Comparison of ENCODE assay signal across 31 cellular contexts in the genomic region with DNA sequence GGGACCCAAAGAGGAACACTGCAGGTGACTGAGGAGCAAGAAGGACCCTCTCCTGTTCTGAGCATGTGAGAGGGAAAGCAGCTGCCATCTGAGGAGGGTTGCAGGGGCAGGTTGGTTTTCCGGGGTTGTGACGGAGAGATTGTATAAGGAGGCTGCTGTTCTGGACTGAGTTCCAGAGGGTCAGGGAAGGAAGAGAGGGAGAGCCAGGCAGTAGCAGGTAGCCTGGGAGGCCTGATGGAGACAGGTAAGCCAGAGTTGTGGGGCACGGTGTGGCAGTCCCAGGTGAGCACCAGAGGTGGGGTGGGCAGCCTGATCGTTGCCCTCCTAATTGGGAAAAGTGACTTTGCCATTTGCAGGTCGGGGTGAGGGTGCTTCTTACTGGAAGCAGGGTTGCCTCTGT. TPM values are rescaled to one million over a fixed set of nuclear protein-coding genes. Genes with fewer than 3 reads are reported as not detected.
DNase-seq lines count a peak whose midpoint lies in the region; ATAC-seq and TF ChIP-seq lines count a peak whose summit lies in the region.
"Had no signal": no experiment of that assay in that cellular context is flagged by ENCODE, and none has a peak within 500 bp of the region (broad histone marks: within the 10 kb centered on the region; RNA-seq: fewer than 3 reads in every experiment).

No MANE protein-coding gene starts in this region.

- H3K27me3 ChIP-seq in Caco-2 (replicated peaks; ENCODE audit: control insufficient read depth, insufficient read depth, low read length) (no peaks in the 10 kb centered on the region), esophagus squamous epithelium (no peaks in the 10 kb centered on the region)
- H3K27me3 ChIP-seq: brain microvascular endothelial cell, gastroesophageal sphincter, pancreas, tibial artery had no signal

- H3K4me1 Mint-ChIP-seq in activated CD4-positive, alpha-beta memory T cell treated with anti-CD3 and anti-CD28 coated beads for 36 hours (ENCODE audit: low read depth) = peaks cover 30% of the 10 kb centered on the region
- peaks cover 32% of the 10 kb centered on the region for H3K4me1 Mint-ChIP-seq in activated CD4-positive, alpha-beta memory T cell treated with anti-CD3 and anti-CD28 coated beads, Interleukin-2, amount 10 ng/mL, durations not matched to agents 7 days and 5 days
- H3K4me1 Mint-ChIP-seq in Caco-2 (ENCODE audit: low read depth, unreplicated experiment) (peaks cover 32% of the 10 kb centered on the region), nephron progenitor cell (no peaks in the 10 kb centered on the region)
- H3K4me1 Mint-ChIP-seq in activated naive CD8-positive, alpha-beta T cell (ENCODE audit: low read depth) = peaks cover 20% of the 10 kb centered on the region

- TF ChIP-seq CTCF in Caco-2 (IDR thresholded peaks at IDR 0.05; ENCODE audit: insufficient read depth in 1 of 2, low read depth in 1 of 2, low read length in 1 of 2, severe bottlenecking in 1 of 2, unreplicated experiment in 1 of 2) = no peak
- TF ChIP-seq CTCF in nephron progenitor cell (IDR thresholded peaks at IDR 0.05) = no peak
- no peak for TF ChIP-seq CTCF in GM10266 (IDR thresholded peaks at IDR 0.05; ENCODE audit: control insufficient read depth, insufficient read depth, low read depth, missing control alignments)
- no peak for TF ChIP-seq CTCF in esophagus squamous epithelium (IDR thresholded peaks at IDR 0.05)

- no peak overlapping the region for H3K4me3 Mint-ChIP-seq in activated CD4-positive, alpha-beta memory T cell treated with anti-CD3 and anti-CD28 coated beads for 36 hours
- H3K4me3 Mint-ChIP-seq in activated CD4-positive, alpha-beta memory T cell treated with anti-CD3 and anti-CD28 coated beads, Interleukin-2, amount 10 ng/mL, durations not matched to agents 7 days and 5 days = no peak overlapping the region
- H3K4me3 Mint-ChIP-seq in Caco-2 (ENCODE audit: unreplicated experiment) = no peak overlapping the region
- no peak overlapping the region for H3K4me3 Mint-ChIP-seq in activated naive CD8-positive, alpha-beta T cell
- no peak overlapping the region for H3K4me3 Mint-ChIP-seq in nephron progenitor cell
- H3K4me3 Mint-ChIP-seq: activated CD8-positive, alpha-beta memory T cell treated with anti-CD3 and anti-CD28 coated beads, Interleukin-2, amount 10 ng/mL, durations not matched to agents 7 days and 5 days; CD8-positive, alpha-beta T cell; endodermal cell; naive B cell had no signal

- H3K9me3 Mint-ChIP-seq in activated CD4-positive, alpha-beta memory T cell treated with anti-CD3 and anti-CD28 coated beads for 36 hours = no peaks in the 10 kb centered on the region
- no peaks in the 10 kb centered on the region for H3K9me3 Mint-ChIP-seq in activated CD4-positive, alpha-beta memory T cell treated with anti-CD3 and anti-CD28 coated beads, Interleukin-2, amount 10 ng/mL, durations not matched to agents 7 days and 5 days
- H3K9me3 Mint-ChIP-seq in Caco-2 (ENCODE audit: unreplicated experiment) (no peaks in the 10 kb centered on the region), nephron progenitor cell (no peaks in the 10 kb centered on the region)
- H3K9me3 Mint-ChIP-seq in activated naive CD8-positive, alpha-beta T cell (ENCODE audit: low read depth) = no peaks in the 10 kb centered on the region
- H3K9me3 Mint-ChIP-seq: CD8-positive, alpha-beta T cell; endodermal cell; naive B cell had no signal

- no peak for DNase-seq in activated CD4-positive, alpha-beta memory T cell treated with anti-CD3 and anti-CD28 coated beads for 36 hours
- DNase-seq in activated CD4-positive, alpha-beta memory T cell treated with anti-CD3 and anti-CD28 coated beads, Interleukin-2, amount 10 ng/mL, durations not matched to agents 7 days and 5 days = no peak
- DNase-seq in Caco-2 = no peak
- no peak for DNase-seq in nephron progenitor cell
- no peak for DNase-seq in GM10266 (ENCODE audit: extremely low spot score)
- no peak for DNase-seq in esophagus squamous epithelium (lab: John Stamatoyannopoulos, UW)
- DNase-seq: 8988T; activated CD4-positive, alpha-beta T cell treated with anti-CD3 and anti-CD28 coated beads for 1 hour; activated CD8-positive, alpha-beta memory T cell treated with anti-CD3 and anti-CD28 coated beads, Interleukin-2, amount 10 ng/mL, durations not matched to agents 7 days and 5 days; activated effector memory CD4-positive, alpha-beta T cell treated with Interleukin-2 at 50 U/mL for 16 hours; brain microvascular endothelial cell; CD8-positive, alpha-beta T cell; DMS153; endodermal cell; Karpas-422; left ventricle myocardium inferior; MV-4-11; naive B cell; NCI-H1694 treated with DMSO at 0.1 percent for 48 hours; NCI-H2171 treated with DMSO at 0.1 percent for 48 hours; NCI-H524 treated with DMSO at 0.1 percent for 48 hours; pancreas; right cardiac atrium; stimulated activated CD4-positive, alpha-beta T cell treated with anti-CD3 and anti-CD28 coated beads, Interleukin-4, amount 100 ng/mL, for 1 hour; stimulated activated naive CD4-positive, alpha-beta T cell treated with Interleukin-2 at 50 U/mL for 16 hours; tibial artery had no signal

- no TSS peak for BruUV-seq in Caco-2 (replicated peaks; lab: Mats Ljungman, UMichigan)

- H3K4me1 ChIP-seq in Caco-2 (peaks cover 24% of the 10 kb centered on the region), esophagus squamous epithelium (no peaks in the 10 kb centered on the region)
- H3K4me1 ChIP-seq: gastroesophageal sphincter, left ventricle myocardium inferior, pancreas, tibial artery had no signal

- no peaks in the 10 kb centered on the region for H3K9me3 ChIP-seq in Caco-2
- H3K9me3 ChIP-seq in esophagus squamous epithelium = no peaks in the 10 kb centered on the region
- H3K9me3 ChIP-seq: gastroesophageal sphincter, left ventricle myocardium inferior, pancreas, tibial artery had no signal

- H3K27ac Mint-ChIP-seq in activated CD4-positive, alpha-beta memory T cell treated with anti-CD3 and anti-CD28 coated beads for 36 hours = peak overlapping the region; percentile 40
- H3K27ac Mint-ChIP-seq in activated CD4-positive, alpha-beta memory T cell treated with anti-CD3 and anti-CD28 coated beads, Interleukin-2, amount 10 ng/mL, durations not matched to agents 7 days and 5 days = no peak overlapping the region
- H3K27ac Mint-ChIP-seq in Caco-2 (ENCODE audit: unreplicated experiment) (peak overlapping the region; percentile 55), nephron progenitor cell (peak overlapping the region; percentile 7)
- peak overlapping the region; percentile 50 for H3K27ac Mint-ChIP-seq in activated naive CD8-positive, alpha-beta T cell
- H3K27ac Mint-ChIP-seq: CD8-positive, alpha-beta T cell had no signal

- no peaks in the 10 kb centered on the region for H3K27me3 Mint-ChIP-seq in activated CD4-positive, alpha-beta memory T cell treated with anti-CD3 and anti-CD28 coated beads for 36 hours
- no peaks in the 10 kb centered on the region for H3K27me3 Mint-ChIP-seq in activated CD4-positive, alpha-beta memory T cell treated with anti-CD3 and anti-CD28 coated beads, Interleukin-2, amount 10 ng/mL, durations not matched to agents 7 days and 5 days
- H3K27me3 Mint-ChIP-seq in Caco-2 (ENCODE audit: insufficient read depth, unreplicated experiment) (no peaks in the 10 kb centered on the region), nephron progenitor cell (ENCODE audit: low read depth, poor library complexity) (no peaks in the 10 kb centered on the region)
- H3K27me3 Mint-ChIP-seq in activated naive CD8-positive, alpha-beta T cell = no peaks in the 10 kb centered on the region
- H3K27me3 Mint-ChIP-seq: activated CD8-positive, alpha-beta memory T cell treated with anti-CD3 and anti-CD28 coated beads, Interleukin-2, amount 10 ng/mL, durations not matched to agents 7 days and 5 days; naive B cell had no signal

- no peak for TF ChIP-seq POLR2A in esophagus squamous epithelium (IDR thresholded peaks at IDR 0.05)

- POLR2A ChIA-PET in activated CD4-positive, alpha-beta memory T cell treated with anti-CD3 and anti-CD28 coated beads for 36 hours (lab: Charles Lee) = interaction anchor here (0.9 kb wide), 1 partner anchor 9 kb away, joined by 3 read pairs; no protein-coding TSS in a partner anchor
- POLR2A ChIA-PET in activated CD4-positive, alpha-beta memory T cell treated with anti-CD3 and anti-CD28 coated beads, Interleukin-2, amount 10 ng/mL, durations not matched to agents 7 days and 5 days (lab: Charles Lee) = interaction anchor here (0.9 to 1.3 kb wide), 2 partner anchors 10 to 24 kb away, joined by 3 read pairs; partner anchors contain the start of genes ATPSCKMT and CCT5
- POLR2A ChIA-PET in Caco-2 (lab: Charles Lee) = no interaction called here

- H3K4me3 ChIP-seq in Caco-2 (ENCODE audit: low read depth, low read length) (no peak overlapping the region), esophagus squamous epithelium (no peak overlapping the region)
- H3K4me3 ChIP-seq: coronary artery, gastroesophageal sphincter, left ventricle myocardium inferior, pancreas, tibial artery had no signal

- intact Hi-C loops in activated CD4-positive, alpha-beta memory T cell treated with anti-CD3 and anti-CD28 coated beads for 36 hours (cut with micrococcal nuclease) = loop anchor here (2.0 to 10.0 kb wide), 3 partner anchors 95 to 335 kb away; no protein-coding TSS in a partner anchor
- intact Hi-C loops in Caco-2 (cut with micrococcal nuclease; ENCODE audit: unreplicated experiment) (no loop called here), esophagus squamous epithelium (cut with DNase I) (no loop called here)

- no peak overlapping the region for H3K27ac ChIP-seq in esophagus squamous epithelium
- H3K27ac ChIP-seq: brain microvascular endothelial cell, coronary artery, gastroesophageal sphincter, left ventricle myocardium inferior, pancreas, tibial artery had no signal

- ATAC-seq in HG02852 (IDR thresholded peaks at IDR 0.05; ENCODE audit: unreplicated experiment) = no peak
- ATAC-seq: activated CD8-positive, alpha-beta memory T cell treated with anti-CD3 and anti-CD28 coated beads, Interleukin-2, amount 10 ng/mL, durations not matched to agents 7 days and 5 days; CD8-positive, alpha-beta T cell; gastroesophageal sphincter; pancreas had no signal

- 86 to 92% methylated on average over 5 of the region's 5 CpGs for WGBS in esophagus squamous epithelium, 2 donors

- H3K36me3 ChIP-seq in Caco-2 (ENCODE audit: control insufficient read depth, insufficient read depth, low read length) (peaks cover 12% of the 10 kb centered on the region), esophagus squamous epithelium (peaks cover 43 to 100% (median 81%) of the 10 kb centered on the region in 3 donors)

- CTCF ChIA-PET in activated CD4-positive, alpha-beta memory T cell treated with anti-CD3 and anti-CD28 coated beads for 36 hours (lab: Charles Lee) = interaction anchor here (0.6 kb wide), 1 partner anchor 159 kb away, joined by 3 read pairs; no protein-coding TSS in a partner anchor
- CTCF ChIA-PET in activated CD4-positive, alpha-beta memory T cell treated with anti-CD3 and anti-CD28 coated beads, Interleukin-2, amount 10 ng/mL, durations not matched to agents 7 days and 5 days (lab: Charles Lee) = no interaction called here
- CTCF ChIA-PET in Caco-2 (lab: Charles Lee) = no interaction called here

- peaks cover 79% of the 10 kb centered on the region for H3K36me3 Mint-ChIP-seq in activated CD4-positive, alpha-beta memory T cell treated with anti-CD3 and anti-CD28 coated beads for 36 hours
- peaks cover 89% of the 10 kb centered on the region for H3K36me3 Mint-ChIP-seq in activated CD4-positive, alpha-beta memory T cell treated with anti-CD3 and anti-CD28 coated beads, Interleukin-2, amount 10 ng/mL, durations not matched to agents 7 days and 5 days (ENCODE audit: low read depth)
- H3K36me3 Mint-ChIP-seq in Caco-2 (ENCODE audit: insufficient read depth, unreplicated experiment) (peaks cover 100% of the 10 kb centered on the region), nephron progenitor cell (ENCODE audit: low read depth) (peaks cover 79% of the 10 kb centered on the region)
- peaks cover 6% of the 10 kb centered on the region for H3K36me3 Mint-ChIP-seq in activated naive CD8-positive, alpha-beta T cell

RNA-seq across cellular contexts. Expression of gene CCT5, which starts 9.8 kb away (rescaled TPM):
- total RNA-seq in activated CD4-positive, alpha-beta memory T cell treated with anti-CD3 and anti-CD28 coated beads for 36 hours = 100 to 1,000 TPM; 360 to 375 TPM
- total RNA-seq in activated CD4-positive, alpha-beta memory T cell treated with anti-CD3 and anti-CD28 coated beads, Interleukin-2, amount 10 ng/mL, durations not matched to agents 7 days and 5 days = 100 to 1,000 TPM; 220 to 223 TPM
- total RNA-seq in Caco-2 (2022) (462 and 480 TPM in 2 replicates), esophagus squamous epithelium (100 to 1,000 TPM; 122 to 331 (median 226) TPM)

RNA-seq across cellular contexts. Expression of gene ATPSCKMT, which starts 10.2 kb away (rescaled TPM):
- 10 to 100 TPM; 17.1 to 20.1 TPM for total RNA-seq in activated CD4-positive, alpha-beta memory T cell treated with anti-CD3 and anti-CD28 coated beads for 36 hours
- total RNA-seq in activated CD4-positive, alpha-beta memory T cell treated with anti-CD3 and anti-CD28 coated beads, Interleukin-2, amount 10 ng/mL, durations not matched to agents 7 days and 5 days = 10 to 100 TPM; 14.6 to 15.5 TPM
- total RNA-seq in Caco-2 (2022) = 26.3 and 27.8 TPM in 2 replicates
- total RNA-seq in esophagus squamous epithelium = 10 to 100 TPM; 10.3 to 18.5 (median 15.9) TPM

RNA-seq across cellular contexts. Expression of gene CMBL, which starts 47.8 kb away (rescaled TPM):
- 1 to 10 TPM; 1.2 to 1.3 TPM for total RNA-seq in activated CD4-positive, alpha-beta memory T cell treated with anti-CD3 and anti-CD28 coated beads for 36 hours
- total RNA-seq in activated CD4-positive, alpha-beta memory T cell treated with anti-CD3 and anti-CD28 coated beads, Interleukin-2, amount 10 ng/mL, durations not matched to agents 7 days and 5 days = 1 to 10 TPM; 1.7 to 2.0 TPM
- total RNA-seq in Caco-2 (2022) (16.5 and 18.4 TPM in 2 replicates), esophagus squamous epithelium (1 to 10 TPM; 1.1 to 2.1 (median 1.8) TPM)
- total RNA-seq: CD8-positive, alpha-beta T cell; SK-MEL-5 had no signal
